In the genomic region with DNA sequence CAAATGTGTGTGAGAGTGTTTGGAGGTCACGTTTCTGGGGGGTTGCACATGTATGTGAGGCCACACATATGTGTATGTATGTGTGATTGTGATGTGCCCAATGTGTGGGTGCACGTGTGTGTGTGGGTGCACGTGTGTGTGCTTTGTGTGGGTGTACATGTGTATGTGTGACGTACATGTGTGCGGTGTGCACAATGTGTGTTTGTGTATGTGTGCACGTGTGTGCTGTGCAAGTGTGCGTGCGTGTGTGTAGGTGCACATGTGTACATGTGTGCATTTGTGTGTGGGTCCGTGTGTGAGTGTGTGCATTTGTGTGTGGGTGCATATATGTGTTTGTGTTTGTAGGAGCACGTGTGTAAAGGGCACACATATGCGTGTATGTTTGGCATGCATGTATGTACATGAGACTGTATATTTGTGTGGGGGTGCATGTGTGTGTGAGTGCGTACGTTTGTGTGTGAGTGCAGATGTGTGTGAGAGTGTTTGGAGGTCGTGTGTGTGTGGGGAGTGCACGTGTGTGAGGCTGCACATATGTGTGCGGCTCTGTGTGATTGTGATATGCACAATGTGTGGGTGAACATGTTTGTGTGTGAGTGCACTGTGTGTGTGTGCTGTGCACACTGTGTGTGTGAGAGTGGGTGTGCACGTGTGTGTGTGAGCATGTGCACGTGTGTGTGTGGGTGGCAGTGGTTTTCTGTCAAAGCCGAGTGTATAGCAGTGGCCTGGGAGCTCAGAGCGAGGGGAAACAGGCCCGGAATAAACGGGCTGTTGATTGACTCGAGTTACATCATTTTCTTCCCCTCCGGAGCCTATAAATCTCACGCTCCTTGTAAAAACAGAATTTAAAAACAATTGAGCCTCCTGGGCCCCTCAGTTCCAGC, we compare ENCODE assay signal across 1 cellular context.
TF ChIP-seq lines count a peak whose summit lies in the region.

No MANE protein-coding gene starts in this region.

TF ChIP-seq in HEK293, 187 proteins besides CTCF, POLR2A, EP300 and RAD21 (continued from another document and continues in another):
- TF ChIP-seq, protein P1, sequence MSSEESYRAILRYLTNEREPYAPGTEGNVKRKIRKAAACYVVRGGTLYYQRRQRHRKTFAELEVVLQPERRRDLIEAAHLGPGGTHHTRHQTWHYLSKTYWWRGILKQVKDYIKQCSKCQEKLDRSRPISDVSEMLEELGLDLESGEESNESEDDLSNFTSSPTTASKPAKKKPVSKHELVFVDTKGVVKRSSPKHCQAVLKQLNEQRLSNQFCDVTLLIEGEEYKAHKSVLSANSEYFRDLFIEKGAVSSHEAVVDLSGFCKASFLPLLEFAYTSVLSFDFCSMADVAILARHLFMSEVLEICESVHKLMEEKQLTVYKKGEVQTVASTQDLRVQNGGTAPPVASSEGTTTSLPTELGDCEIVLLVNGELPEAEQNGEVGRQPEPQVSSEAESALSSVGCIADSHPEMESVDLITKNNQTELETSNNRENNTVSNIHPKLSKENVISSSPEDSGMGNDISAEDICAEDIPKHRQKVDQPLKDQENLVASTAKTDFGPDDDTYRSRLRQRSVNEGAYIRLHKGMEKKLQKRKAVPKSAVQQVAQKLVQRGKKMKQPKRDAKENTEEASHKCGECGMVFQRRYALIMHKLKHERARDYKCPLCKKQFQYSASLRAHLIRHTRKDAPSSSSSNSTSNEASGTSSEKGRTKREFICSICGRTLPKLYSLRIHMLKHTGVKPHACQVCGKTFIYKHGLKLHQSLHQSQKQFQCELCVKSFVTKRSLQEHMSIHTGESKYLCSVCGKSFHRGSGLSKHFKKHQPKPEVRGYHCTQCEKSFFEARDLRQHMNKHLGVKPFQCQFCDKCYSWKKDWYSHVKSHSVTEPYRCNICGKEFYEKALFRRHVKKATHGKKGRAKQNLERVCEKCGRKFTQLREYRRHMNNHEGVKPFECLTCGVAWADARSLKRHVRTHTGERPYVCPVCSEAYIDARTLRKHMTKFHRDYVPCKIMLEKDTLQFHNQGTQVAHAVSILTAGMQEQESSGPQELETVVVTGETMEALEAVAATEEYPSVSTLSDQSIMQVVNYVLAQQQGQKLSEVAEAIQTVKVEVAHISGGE (tag by site-specific recombination; conservative IDR thresholded peaks at IDR 0.05; ENCODE audit: low read depth), result peak; percentile 76
- TF ChIP-seq ZSCAN23 (tag by site-specific recombination; IDR thresholded peaks at IDR 0.05), result peak; percentile 30; the same call in 1 of the 2 replicates
- TF ChIP-seq OSR2 (tag by site-specific recombination; IDR thresholded peaks at IDR 0.05), result peak; percentile 71
- 0 out of 2 replicates have a peak, but pooled peaks have one; percentile 37 for TF ChIP-seq ZNF366 (tag by site-specific recombination; conservative IDR thresholded peaks at IDR 0.05)
- TF ChIP-seq ZNF837 (tag by site-specific recombination; IDR thresholded peaks at IDR 0.05), result no peak
- TF ChIP-seq GLIS1 (tag by site-specific recombination; IDR thresholded peaks at IDR 0.05), result peak; percentile 59
- TF ChIP-seq, protein P2, sequence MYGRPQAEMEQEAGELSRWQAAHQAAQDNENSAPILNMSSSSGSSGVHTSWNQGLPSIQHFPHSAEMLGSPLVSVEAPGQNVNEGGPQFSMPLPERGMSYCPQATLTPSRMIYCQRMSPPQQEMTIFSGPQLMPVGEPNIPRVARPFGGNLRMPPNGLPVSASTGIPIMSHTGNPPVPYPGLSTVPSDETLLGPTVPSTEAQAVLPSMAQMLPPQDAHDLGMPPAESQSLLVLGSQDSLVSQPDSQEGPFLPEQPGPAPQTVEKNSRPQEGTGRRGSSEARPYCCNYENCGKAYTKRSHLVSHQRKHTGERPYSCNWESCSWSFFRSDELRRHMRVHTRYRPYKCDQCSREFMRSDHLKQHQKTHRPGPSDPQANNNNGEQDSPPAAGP (tag by site-specific recombination; IDR thresholded peaks at IDR 0.05), result 0 out of 2 replicates have a peak, but pooled peaks have one; percentile 13
- TF ChIP-seq ZFHX2 (tag by site-specific recombination; conservative IDR thresholded peaks at IDR 0.05), result peak; percentile 99
- TF ChIP-seq, protein P3, sequence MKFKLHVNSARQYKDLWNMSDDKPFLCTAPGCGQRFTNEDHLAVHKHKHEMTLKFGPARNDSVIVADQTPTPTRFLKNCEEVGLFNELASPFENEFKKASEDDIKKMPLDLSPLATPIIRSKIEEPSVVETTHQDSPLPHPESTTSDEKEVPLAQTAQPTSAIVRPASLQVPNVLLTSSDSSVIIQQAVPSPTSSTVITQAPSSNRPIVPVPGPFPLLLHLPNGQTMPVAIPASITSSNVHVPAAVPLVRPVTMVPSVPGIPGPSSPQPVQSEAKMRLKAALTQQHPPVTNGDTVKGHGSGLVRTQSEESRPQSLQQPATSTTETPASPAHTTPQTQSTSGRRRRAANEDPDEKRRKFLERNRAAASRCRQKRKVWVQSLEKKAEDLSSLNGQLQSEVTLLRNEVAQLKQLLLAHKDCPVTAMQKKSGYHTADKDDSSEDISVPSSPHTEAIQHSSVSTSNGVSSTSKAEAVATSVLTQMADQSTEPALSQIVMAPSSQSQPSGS (tag by site-specific recombination; IDR thresholded peaks at IDR 0.05; ENCODE audit: low read depth), result peak; percentile 51; the same call in 1 of the 2 replicates
- TF ChIP-seq, protein P4, sequence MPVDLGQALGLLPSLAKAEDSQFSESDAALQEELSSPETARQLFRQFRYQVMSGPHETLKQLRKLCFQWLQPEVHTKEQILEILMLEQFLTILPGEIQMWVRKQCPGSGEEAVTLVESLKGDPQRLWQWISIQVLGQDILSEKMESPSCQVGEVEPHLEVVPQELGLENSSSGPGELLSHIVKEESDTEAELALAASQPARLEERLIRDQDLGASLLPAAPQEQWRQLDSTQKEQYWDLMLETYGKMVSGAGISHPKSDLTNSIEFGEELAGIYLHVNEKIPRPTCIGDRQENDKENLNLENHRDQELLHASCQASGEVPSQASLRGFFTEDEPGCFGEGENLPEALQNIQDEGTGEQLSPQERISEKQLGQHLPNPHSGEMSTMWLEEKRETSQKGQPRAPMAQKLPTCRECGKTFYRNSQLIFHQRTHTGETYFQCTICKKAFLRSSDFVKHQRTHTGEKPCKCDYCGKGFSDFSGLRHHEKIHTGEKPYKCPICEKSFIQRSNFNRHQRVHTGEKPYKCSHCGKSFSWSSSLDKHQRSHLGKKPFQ (tag by site-specific recombination; IDR thresholded peaks at IDR 0.05), result peak; percentile 96
- peak; percentile 61; the same call in 1 of the 2 replicates for TF ChIP-seq ZNF785 (tag by site-specific recombination; IDR thresholded peaks at IDR 0.05)
- peak; percentile 29; the same call in 1 of the 2 replicates for TF ChIP-seq FEZF1 (tag by site-specific recombination; IDR thresholded peaks at IDR 0.05)
- no peak for TF ChIP-seq MYNN (tag by site-specific recombination; IDR thresholded peaks at IDR 0.05; ENCODE audit: borderline replicate concordance)
- 0 out of 2 replicates have a peak, but pooled peaks have one; percentile 36 for TF ChIP-seq ZNF670 (tag by site-specific recombination; IDR thresholded peaks at IDR 0.05; ENCODE audit: low read depth)
- TF ChIP-seq, protein P5, sequence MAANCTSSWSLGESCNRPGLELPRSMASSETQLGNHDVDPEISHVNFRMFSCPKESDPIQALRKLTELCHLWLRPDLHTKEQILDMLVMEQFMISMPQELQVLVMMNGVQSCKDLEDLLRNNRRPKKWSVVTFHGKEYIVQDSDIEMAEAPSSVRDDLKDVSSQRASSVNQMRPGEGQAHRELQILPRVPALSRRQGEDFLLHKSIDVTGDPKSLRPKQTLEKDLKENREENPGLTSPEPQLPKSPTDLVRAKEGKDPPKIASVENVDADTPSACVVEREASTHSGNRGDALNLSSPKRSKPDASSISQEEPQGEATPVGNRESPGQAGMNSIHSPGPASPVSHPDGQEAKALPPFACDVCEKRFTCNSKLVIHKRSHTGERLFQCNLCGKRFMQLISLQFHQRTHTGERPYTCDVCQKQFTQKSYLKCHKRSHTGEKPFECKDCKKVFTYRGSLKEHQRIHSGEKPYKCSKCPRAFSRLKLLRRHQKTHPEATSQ (tag by site-specific recombination; IDR thresholded peaks at IDR 0.05), result no peak
- TF ChIP-seq, protein P6, sequence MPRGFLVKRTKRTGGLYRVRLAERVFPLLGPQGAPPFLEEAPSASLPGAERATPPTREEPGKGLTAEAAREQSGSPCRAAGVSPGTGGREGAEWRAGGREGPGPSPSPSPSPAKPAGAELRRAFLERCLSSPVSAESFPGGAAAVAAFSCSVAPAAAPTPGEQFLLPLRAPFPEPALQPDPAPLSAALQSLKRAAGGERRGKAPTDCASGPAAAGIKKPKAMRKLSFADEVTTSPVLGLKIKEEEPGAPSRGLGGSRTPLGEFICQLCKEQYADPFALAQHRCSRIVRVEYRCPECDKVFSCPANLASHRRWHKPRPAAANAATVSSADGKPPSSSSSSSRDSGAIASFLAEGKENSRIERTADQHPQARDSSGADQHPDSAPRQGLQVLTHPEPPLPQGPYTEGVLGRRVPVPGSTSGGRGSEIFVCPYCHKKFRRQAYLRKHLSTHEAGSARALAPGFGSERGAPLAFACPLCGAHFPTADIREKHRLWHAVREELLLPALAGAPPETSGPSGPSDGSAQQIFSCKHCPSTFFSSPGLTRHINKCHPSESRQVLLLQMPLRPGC (tag by site-specific recombination; IDR thresholded peaks at IDR 0.05), result no peak
- TF ChIP-seq SCRT2 (tag by site-specific recombination; IDR thresholded peaks at IDR 0.05), result peak; percentile 83
- TF ChIP-seq, protein P7, sequence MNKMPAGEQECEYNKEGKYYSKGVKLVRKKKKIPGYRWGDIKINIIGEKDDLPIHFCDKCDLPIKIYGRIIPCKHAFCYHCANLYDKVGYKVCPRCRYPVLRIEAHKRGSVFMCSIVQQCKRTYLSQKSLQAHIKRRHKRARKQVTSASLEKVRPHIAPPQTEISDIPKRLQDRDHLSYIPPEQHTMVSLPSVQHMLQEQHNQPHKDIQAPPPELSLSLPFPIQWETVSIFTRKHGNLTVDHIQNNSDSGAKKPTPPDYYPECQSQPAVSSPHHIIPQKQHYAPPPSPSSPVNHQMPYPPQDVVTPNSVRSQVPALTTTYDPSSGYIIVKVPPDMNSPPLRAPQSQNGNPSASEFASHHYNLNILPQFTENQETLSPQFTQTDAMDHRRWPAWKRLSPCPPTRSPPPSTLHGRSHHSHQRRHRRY (tag by site-specific recombination; IDR thresholded peaks at IDR 0.05), result no peak
- TF ChIP-seq ZSCAN30 (tag by site-specific recombination; IDR thresholded peaks at IDR 0.05), result 0 out of 2 replicates have a peak, but pooled peaks have one; percentile 20
- TF ChIP-seq ZNF2 (tag by site-specific recombination; IDR thresholded peaks at IDR 0.05), result peak; percentile 84
- TF ChIP-seq, protein P8, sequence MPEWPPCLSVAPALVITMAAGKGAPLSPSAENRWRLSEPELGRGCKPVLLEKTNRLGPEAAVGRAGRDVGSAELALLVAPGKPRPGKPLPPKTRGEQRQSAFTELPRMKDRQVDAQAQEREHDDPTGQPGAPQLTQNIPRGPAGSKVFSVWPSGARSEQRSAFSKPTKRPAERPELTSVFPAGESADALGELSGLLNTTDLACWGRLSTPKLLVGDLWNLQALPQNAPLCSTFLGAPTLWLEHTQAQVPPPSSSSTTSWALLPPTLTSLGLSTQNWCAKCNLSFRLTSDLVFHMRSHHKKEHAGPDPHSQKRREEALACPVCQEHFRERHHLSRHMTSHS (tag by site-specific recombination; IDR thresholded peaks at IDR 0.05), result 0 out of 2 replicates have a peak, but pooled peaks have one; percentile 69
- TF ChIP-seq, protein P9, sequence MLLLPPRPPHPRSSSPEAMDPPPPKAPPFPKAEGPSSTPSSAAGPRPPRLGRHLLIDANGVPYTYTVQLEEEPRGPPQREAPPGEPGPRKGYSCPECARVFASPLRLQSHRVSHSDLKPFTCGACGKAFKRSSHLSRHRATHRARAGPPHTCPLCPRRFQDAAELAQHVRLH (tag by site-specific recombination; IDR thresholded peaks at IDR 0.05), result peak; percentile 36; the same call in 1 of the 2 replicates
- TF ChIP-seq ZNF324 (tag by site-specific recombination; IDR thresholded peaks at IDR 0.05), result peak; percentile 51; the same call in 1 of the 2 replicates
- TF ChIP-seq, protein P10, sequence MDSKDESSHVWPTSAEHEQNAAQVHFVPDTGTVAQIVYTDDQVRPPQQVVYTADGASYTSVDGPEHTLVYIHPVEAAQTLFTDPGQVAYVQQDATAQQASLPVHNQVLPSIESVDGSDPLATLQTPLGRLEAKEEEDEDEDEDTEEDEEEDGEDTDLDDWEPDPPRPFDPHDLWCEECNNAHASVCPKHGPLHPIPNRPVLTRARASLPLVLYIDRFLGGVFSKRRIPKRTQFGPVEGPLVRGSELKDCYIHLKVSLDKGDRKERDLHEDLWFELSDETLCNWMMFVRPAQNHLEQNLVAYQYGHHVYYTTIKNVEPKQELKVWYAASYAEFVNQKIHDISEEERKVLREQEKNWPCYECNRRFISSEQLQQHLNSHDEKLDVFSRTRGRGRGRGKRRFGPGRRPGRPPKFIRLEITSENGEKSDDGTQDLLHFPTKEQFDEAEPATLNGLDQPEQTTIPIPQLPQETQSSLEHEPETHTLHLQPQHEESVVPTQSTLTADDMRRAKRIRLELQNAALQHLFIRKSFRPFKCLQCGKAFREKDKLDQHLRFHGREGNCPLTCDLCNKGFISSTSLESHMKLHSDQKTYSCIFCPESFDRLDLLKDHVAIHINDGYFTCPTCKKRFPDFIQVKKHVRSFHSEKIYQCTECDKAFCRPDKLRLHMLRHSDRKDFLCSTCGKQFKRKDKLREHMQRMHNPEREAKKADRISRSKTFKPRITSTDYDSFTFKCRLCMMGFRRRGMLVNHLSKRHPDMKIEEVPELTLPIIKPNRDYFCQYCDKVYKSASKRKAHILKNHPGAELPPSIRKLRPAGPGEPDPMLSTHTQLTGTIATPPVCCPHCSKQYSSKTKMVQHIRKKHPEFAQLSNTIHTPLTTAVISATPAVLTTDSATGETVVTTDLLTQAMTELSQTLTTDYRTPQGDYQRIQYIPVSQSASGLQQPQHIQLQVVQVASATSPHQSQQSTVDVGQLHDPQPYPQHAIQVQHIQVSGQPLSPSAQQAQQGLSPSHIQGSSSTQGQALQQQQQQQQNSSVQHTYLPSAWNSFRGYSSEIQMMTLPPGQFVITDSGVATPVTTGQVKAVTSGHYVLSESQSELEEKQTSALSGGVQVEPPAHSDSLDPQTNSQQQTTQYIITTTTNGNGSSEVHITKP (tag by site-specific recombination; IDR thresholded peaks at IDR 0.05), result no peak
- TF ChIP-seq ZNF610 (tag by site-specific recombination; IDR thresholded peaks at IDR 0.05; ENCODE audit: borderline replicate concordance), result peak; percentile 80; the same call in 1 of the 2 replicates
- peak; percentile 50 for TF ChIP-seq ZNF585B (tag by site-specific recombination; IDR thresholded peaks at IDR 0.05)
- peak; percentile 37; the same call in 1 of the 2 replicates for TF ChIP-seq ZBTB20 (tag by site-specific recombination; IDR thresholded peaks at IDR 0.05)
- peak; percentile 74; the same call in 1 of the 2 replicates for TF ChIP-seq ZEB2 (tag by site-specific recombination; IDR thresholded peaks at IDR 0.05)
- TF ChIP-seq ZNF138 (tag by site-specific recombination; IDR thresholded peaks at IDR 0.05; ENCODE audit: borderline replicate concordance), result no peak
- peak; percentile 33; the same call in 1 of the 2 replicates for TF ChIP-seq ZIC2 (tag by site-specific recombination; IDR thresholded peaks at IDR 0.05)
